In genomic region chrX:48083212-48083611, GRCh38 we compare ENCODE assay signal across 8 cellular contexts. TPM values are rescaled to one million over a fixed set of nuclear protein-coding genes. Genes with fewer than 3 reads are reported as not detected.
DNase-seq lines count a peak whose midpoint lies in the region; ATAC-seq, FAIRE-seq and TF ChIP-seq lines count a peak whose summit lies in the region.

No MANE protein-coding gene starts in this region.

- no peak overlapping the region for H3K27ac Mint-ChIP-seq in Caco-2 (ENCODE audit: unreplicated experiment)
- H3K27ac Mint-ChIP-seq in GM23338, result no peak overlapping the region
- H3K27ac Mint-ChIP-seq in natural killer cell treated with Interleukin-12 subunit alpha and Interleukin-12 subunit beta and Interleukin-15 and Interleukin-18, amount 100 ng/mL, for 72 hours, result no peak overlapping the region

- H3K27me3 Mint-ChIP-seq in Caco-2 (ENCODE audit: insufficient read depth, unreplicated experiment), result no peaks in the 10 kb centered on the region
- peaks cover 8% of the 10 kb centered on the region for H3K27me3 Mint-ChIP-seq in GM23338 (ENCODE audit: insufficient read depth, low read depth, poor library complexity)
- H3K27me3 Mint-ChIP-seq in natural killer cell treated with Interleukin-12 subunit alpha and Interleukin-12 subunit beta and Interleukin-15 and Interleukin-18, amount 100 ng/mL, for 72 hours, result peaks cover 0 to 11% of the 10 kb centered on the region in 2 donors

- BruUV-seq in Caco-2 (replicated peaks; lab: Mats Ljungman, UMichigan), result no TSS peak

- peak; percentile 46 for DNase-seq in Caco-2
- peak; percentile 60 for DNase-seq in GM23338 (ENCODE audit: low spot score)
- peak; percentile 42 for DNase-seq in NCI-H69 (lab: John Stamatoyannopoulos, UW)
- DNase-seq in activated CD8-positive, alpha-beta memory T cell treated with anti-CD3 and anti-CD28 coated beads, Interleukin-2, amount 50 U/mL, for 48 hours, result peak; percentile 51
- DNase-seq in natural killer cell treated with Interleukin-12 subunit alpha and Interleukin-12 subunit beta and Interleukin-15 and Interleukin-18, amount 100 ng/mL, for 72 hours (ENCODE audit: low spot score), result no peak
- peak; percentile 67 for DNase-seq in urothelium cell line (ENCODE audit: low spot score)
- no peak for DNase-seq in OCI-M2 (lab: John Stamatoyannopoulos, UW; ENCODE audit: unreplicated experiment)

- intact Hi-C loops in Caco-2 (cut with micrococcal nuclease; ENCODE audit: unreplicated experiment), result loop anchor here (1.0 kb wide), 2 partner anchors 411 to 428 kb away; no protein-coding TSS in a partner anchor

- peak; percentile 88 for ATAC-seq in GM23338
- peak; percentile 59 for ATAC-seq in esophagus mucosa
- ATAC-seq in natural killer cell treated with Interleukin-12 subunit alpha and Interleukin-12 subunit beta and Interleukin-15 and Interleukin-18, amount 100 ng/mL, for 72 hours, result peak; percentile 55 to 65

- H3K4me3 ChIP-seq in Caco-2 (ENCODE audit: low read depth, low read length) (no peak overlapping the region), GM23338 (no peak overlapping the region)

- H3K9me2 ChIP-seq in GM23338 (ENCODE audit: insufficient read depth), result no peaks in the 10 kb centered on the region

- H3K36me3 Mint-ChIP-seq in Caco-2 (ENCODE audit: insufficient read depth, unreplicated experiment) (no peaks in the 10 kb centered on the region), GM23338 (ENCODE audit: low read depth) (no peaks in the 10 kb centered on the region)
- H3K36me3 Mint-ChIP-seq in natural killer cell treated with Interleukin-12 subunit alpha and Interleukin-12 subunit beta and Interleukin-15 and Interleukin-18, amount 100 ng/mL, for 72 hours, result no peaks in the 10 kb centered on the region

- no peaks in the 10 kb centered on the region for H3F3A ChIP-seq in GM23338 (replicated peaks; ENCODE audit: low read depth)

- no peak overlapping the region for H3K27ac ChIP-seq in GM23338 (ENCODE audit: low read depth)

- peak; percentile 30 to 39 for TF ChIP-seq CTCF in Caco-2 (IDR thresholded peaks at IDR 0.05; ENCODE audit: insufficient read depth in 1 of 2, low read depth in 1 of 2, low read length in 1 of 2, severe bottlenecking in 1 of 2, unreplicated experiment in 1 of 2)
- peak; percentile 60 to 62 for TF ChIP-seq CTCF in GM23338 (conservative IDR thresholded peaks at IDR 0.05; ENCODE audit: low read depth in 2 of 2)

- CTCF ChIA-PET in Caco-2 (lab: Charles Lee), result interaction anchor here (0.6 kb wide), 1 partner anchor 1097 kb away, joined by 8 read pairs; no protein-coding TSS in a partner anchor

- no peaks in the 10 kb centered on the region for H3K4me1 ChIP-seq in Caco-2
- H3K4me1 ChIP-seq in GM23338 (ENCODE audit: insufficient read depth), result no peaks in the 10 kb centered on the region

- H3K4me1 Mint-ChIP-seq in Caco-2 (ENCODE audit: low read depth, unreplicated experiment) (no peaks in the 10 kb centered on the region), GM23338 (peaks cover 4% of the 10 kb centered on the region; the same call in 2 of the 3 replicates)
- peaks cover 2 to 5% of the 10 kb centered on the region in 2 donors for H3K4me1 Mint-ChIP-seq in natural killer cell treated with Interleukin-12 subunit alpha and Interleukin-12 subunit beta and Interleukin-15 and Interleukin-18, amount 100 ng/mL, for 72 hours (ENCODE audit: low read depth in 2 of 2)

- POLR2A ChIA-PET in Caco-2 (lab: Charles Lee), result interaction anchor here (0.6 kb wide), 1 partner anchor 254 kb away, joined by 8 read pairs; no protein-coding TSS in a partner anchor

- FAIRE-seq in urothelium cell line (lab: Jason Lieb, UNC), result no peak

- no peaks in the 10 kb centered on the region for H3K27me3 ChIP-seq in Caco-2 (replicated peaks; ENCODE audit: control insufficient read depth, insufficient read depth, low read length)
- no peaks in the 10 kb centered on the region for H3K27me3 ChIP-seq in GM23338 (ENCODE audit: insufficient read depth)

- H2AFZ ChIP-seq in GM23338, result peak overlapping the region; percentile 59; the same call in 1 of the 2 replicates

- no peaks in the 10 kb centered on the region for H4K20me1 ChIP-seq in GM23338 (replicated peaks; ENCODE audit: insufficient read depth)

- no peaks in the 10 kb centered on the region for H3K9me3 Mint-ChIP-seq in Caco-2 (ENCODE audit: unreplicated experiment)
- H3K9me3 Mint-ChIP-seq in GM23338, result no peaks in the 10 kb centered on the region
- H3K9me3 Mint-ChIP-seq in natural killer cell treated with Interleukin-12 subunit alpha and Interleukin-12 subunit beta and Interleukin-15 and Interleukin-18, amount 100 ng/mL, for 72 hours, result no peaks in the 10 kb centered on the region

- no peaks in the 10 kb centered on the region for H3K9me3 ChIP-seq in Caco-2

- no peaks in the 10 kb centered on the region for H3K79me2 ChIP-seq in GM23338 (replicated peaks; ENCODE audit: insufficient read depth)

- no peak overlapping the region for H3K4me2 ChIP-seq in GM23338

- no peak overlapping the region for H3K4me3 Mint-ChIP-seq in Caco-2 (ENCODE audit: unreplicated experiment)
- H3K4me3 Mint-ChIP-seq in GM23338, result no peak overlapping the region
- no peak overlapping the region for H3K4me3 Mint-ChIP-seq in natural killer cell treated with Interleukin-12 subunit alpha and Interleukin-12 subunit beta and Interleukin-15 and Interleukin-18, amount 100 ng/mL, for 72 hours

- H3K36me3 ChIP-seq in Caco-2 (ENCODE audit: control insufficient read depth, insufficient read depth, low read length), result no peaks in the 10 kb centered on the region
- H3K36me3 ChIP-seq in GM23338 (ENCODE audit: insufficient read depth), result no peaks in the 10 kb centered on the region

TF ChIP-seq in GM23338, 12 proteins besides CTCF, POLR2A, EP300 and RAD21 (continues in another document):
- TF ChIP-seq ETS1 (IDR thresholded peaks at IDR 0.05), result no peak

RNA-seq across cellular contexts. Expression of gene ZNF630, which starts 11.8 kb away (rescaled TPM):
- total RNA-seq in Caco-2 (2022), result 2.0 and 2.7 TPM in 2 replicates
- 1.6 and 2.2 TPM in 2 replicates for total RNA-seq in GM23338 (2014; rRNA removed; shearing (Covaris generic))
- 0.95 and 1.2 TPM in 2 replicates for polyA plus RNA-seq in GM23338 (2016; fragmentation: Nextera tagmentation; extraction: Ambion mirVana)
- total RNA-seq in esophagus mucosa, result 1.4 TPM
- 1 to 10 TPM in 1 of 2 donors, under 1 TPM in 1; 0.74 to 2.3 TPM for total RNA-seq in natural killer cell treated with Interleukin-12 subunit alpha and Interleukin-12 subunit beta and Interleukin-15 and Interleukin-18, amount 100 ng/mL, for 72 hours

RNA-seq across cellular contexts. Expression of gene SPACA5B, which starts 47.2 kb away (rescaled TPM):
- not detected in 2 replicates for total RNA-seq in Caco-2 (2022)
- not detected in 2 replicates for total RNA-seq in GM23338 (2014; rRNA removed; shearing (Covaris generic))
- not detected in 2 replicates for polyA plus RNA-seq in GM23338 (2016; fragmentation: Nextera tagmentation; extraction: Ambion mirVana)
- not detected for total RNA-seq in esophagus mucosa
- total RNA-seq in natural killer cell treated with Interleukin-12 subunit alpha and Interleukin-12 subunit beta and Interleukin-15 and Interleukin-18, amount 100 ng/mL, for 72 hours, result not detected

Comparison
In these comparisons a context has a peak if more than half of its experiments do, and no peak if none do; other contexts are left out.
1. DNase-seq: peak in Caco-2 (2 of 2), GM23338 (single experiment), NCI-H69 (single experiment), activated CD8-positive, alpha-beta memory T cell treated with anti-CD3 and anti-CD28 coated beads, Interleukin-2, amount 50 U/mL, for 48 hours (single experiment) and urothelium cell line (single experiment); none in natural killer cell treated with Interleukin-12 subunit alpha and Interleukin-12 subunit beta and Interleukin-15 and Interleukin-18, amount 100 ng/mL, for 72 hours (single experiment) and OCI-M2 (single experiment).
2. Peak in every context shown above with its lines, with median percentiles within 50 percentile points of each other: ATAC-seq.